In genomic region chr17:78415821-78416301, GRCh38 we compare ENCODE assay signal across 10 cellular contexts. TPM values are rescaled to one million over a fixed set of nuclear protein-coding genes. Genes with fewer than 3 reads are reported as not detected.
DNase-seq lines count a peak whose midpoint lies in the region; ATAC-seq and TF ChIP-seq lines count a peak whose summit lies in the region.
"Had no signal": no experiment of that assay in that cellular context is flagged by ENCODE, and none has a peak within 500 bp of the region (broad histone marks: within the 10 kb centered on the region; RNA-seq: fewer than 3 reads in every experiment).

No MANE protein-coding gene starts in this region.

- H3K36me3 ChIP-seq in breast epithelium = no peaks in the 10 kb centered on the region
- H3K36me3 ChIP-seq in mammary epithelial cell (ENCODE audit: insufficient read depth, low read length) = peaks cover 4% of the 10 kb centered on the region
- no peaks in the 10 kb centered on the region for H3K36me3 ChIP-seq in mucosa of stomach (ENCODE audit: control insufficient read depth, insufficient read depth, low read length)
- peaks cover 0 to 44% (median 7%) of the 10 kb centered on the region in 3 donors for H3K36me3 ChIP-seq in tibial nerve

- H3K27me3 ChIP-seq in breast epithelium = no peaks in the 10 kb centered on the region
- H3K27me3 ChIP-seq in mammary epithelial cell (ENCODE audit: insufficient read depth, low read length) = no peaks in the 10 kb centered on the region
- no peaks in the 10 kb centered on the region for H3K27me3 ChIP-seq in mucosa of stomach (ENCODE audit: control insufficient read depth, insufficient read depth, low read length)
- H3K27me3 ChIP-seq in tibial nerve = no peaks in the 10 kb centered on the region

- H3K27ac ChIP-seq in breast epithelium (peak overlapping the region; percentile 73 to 94), mammary epithelial cell (ENCODE audit: insufficient read depth, low read depth, low read length) (no peak overlapping the region), angular gyrus (ENCODE audit: low read depth, low read length) (peak overlapping the region; percentile 74), tibial nerve (peak overlapping the region in 3 of 4 donors; percentile 73 to 90 (median 82))

- H3K9ac ChIP-seq in mammary epithelial cell (ENCODE audit: insufficient read depth, low read length) (no peak overlapping the region), mucosa of stomach (ENCODE audit: low read length) (peak overlapping the region; percentile 52)

- no peak overlapping the region for H2AFZ ChIP-seq in mammary epithelial cell (ENCODE audit: low read depth, low read length)

- no peak for TF ChIP-seq POLR2A in breast epithelium (IDR thresholded peaks at IDR 0.05)
- no peak for TF ChIP-seq POLR2A in tibial nerve (IDR thresholded peaks at IDR 0.05)

- TF ChIP-seq EP300 in tibial nerve (IDR thresholded peaks at IDR 0.05) = no peak

- no peak overlapping the region for H3K4me3 ChIP-seq in breast epithelium
- H3K4me3 ChIP-seq in mammary epithelial cell (replicated peaks in 1 of 3; ENCODE audit: insufficient read depth in 1 of 3, low read depth in 2 of 3, low read length in 3 of 3) = no peak overlapping the region
- H3K4me3 ChIP-seq in mucosa of stomach (ENCODE audit: low read length) = no peak overlapping the region
- H3K4me3 ChIP-seq in tibial nerve = no peak overlapping the region

- H3K9me3 ChIP-seq in breast epithelium (no peaks in the 10 kb centered on the region), mammary epithelial cell (replicated peaks; ENCODE audit: insufficient read depth, low read length) (no peaks in the 10 kb centered on the region), mucosa of stomach (ENCODE audit: control insufficient read depth, low read length) (no peaks in the 10 kb centered on the region), tibial nerve (no peaks in the 10 kb centered on the region)

- in situ Hi-C loops in mammary epithelial cell (cut with MboI; ENCODE audit: low sequenced_read_pairs in 2 of 2) = loop anchor here in 1 of 2 donors (5.0 kb wide), 1 partner anchor 129 kb away; no protein-coding TSS in a partner anchor

- whole genome bisulfite sequencing in mammary epithelial cell (ENCODE audit: low coverage, missing lambda C conversion rate) = 91% methylated on average over 10 of the region's 10 CpGs
- 68 to 84% methylated on average over 10 of the region's 10 CpGs for WGBS in tibial nerve, 2 donors

- no peak overlapping the region for H3K4me2 ChIP-seq in mammary epithelial cell (ENCODE audit: insufficient read depth, low read depth, low read length)

- no TSS peak for BruUV-seq in mammary epithelial cell (replicated peaks; lab: Mats Ljungman, UMichigan)

- CTCF ChIA-PET in mammary epithelial cell (lab: Charles Lee; ENCODE audit: low non-redundant PET) = no interaction called here

- dilution Hi-C loops in mammary epithelial cell (cut with HindIII; ENCODE audit: low sequenced_read_pairs) = loop anchor here (5.0 kb wide), 3 partner anchors 54 to 99 kb away; partner anchors contain the start of gene SOCS3

- no peak for TF ChIP-seq CTCF in breast epithelium (IDR thresholded peaks at IDR 0.05)
- no peak for TF ChIP-seq CTCF in mammary epithelial cell (conservative IDR thresholded peaks at IDR 0.05 in 1 of 2, IDR thresholded peaks at IDR 0.05 in 1 of 2; ENCODE audit: extremely low read depth in 1 of 2, insufficient read depth in 1 of 2, low read depth in 1 of 2, low read length in 2 of 2)
- no peak for TF ChIP-seq CTCF in tibial nerve (IDR thresholded peaks at IDR 0.05)

- DNase-seq in breast epithelium (ENCODE audit: low spot score in 2 of 2) = no peak
- DNase-seq in mammary epithelial cell = no peak
- DNase-seq in tibial nerve (ENCODE audit: low spot score in 2 of 2) = no peak
- DNase-seq in RKO (ENCODE audit: low spot score) = no peak
- no peak for DNase-seq in NCI-H1092 treated with DMSO at 0.1 percent for 48 hours (lab: John Stamatoyannopoulos, UW)
- DNase-seq: activated CD4-positive, alpha-beta T cell treated with anti-CD3 and anti-CD28 coated beads for 48 hours; MM.1S had no signal

- no peaks in the 10 kb centered on the region for H3K4me1 ChIP-seq in breast epithelium
- no peaks in the 10 kb centered on the region for H3K4me1 ChIP-seq in mammary epithelial cell (ENCODE audit: insufficient read depth, low read length)
- H3K4me1 ChIP-seq in mucosa of stomach (ENCODE audit: control insufficient read depth, insufficient read depth, low read length) = peaks cover 34% of the 10 kb centered on the region
- H3K4me1 ChIP-seq in tibial nerve = peaks cover 0 to 79% (median 52%) of the 10 kb centered on the region in 4 donors

- H3K79me2 ChIP-seq in mammary epithelial cell (ENCODE audit: insufficient read depth, low read length) = peaks cover 34% of the 10 kb centered on the region

- ATAC-seq in GM19467 (IDR thresholded peaks at IDR 0.05; ENCODE audit: unreplicated experiment) = no peak

- H4K20me1 ChIP-seq in mammary epithelial cell (ENCODE audit: insufficient read depth, low read length) = no peaks in the 10 kb centered on the region

- intact Hi-C loops in breast epithelium (cut with DNase I; ENCODE audit: low total_unique reads) = no loop called here
- intact Hi-C loops in mammary epithelial cell (cut with micrococcal nuclease) = no loop called here

RNA-seq across cellular contexts. Expression of gene PGS1, which starts 37.4 kb away (rescaled TPM):
- total RNA-seq in breast epithelium = 10 to 100 TPM; 33.9 to 58.7 (median 50.2) TPM
- 10 to 100 TPM; 29.1 to 31.5 TPM for total RNA-seq in mammary epithelial cell
- 19.8 TPM for polyA plus RNA-seq in mammary epithelial cell
- 29.9 TPM for polyA minus RNA-seq in mammary epithelial cell
- total RNA-seq in tibial nerve = 100 to 1,000 TPM in 1 of 4 donors, 10 to 100 TPM in 3; 41.9 to 105 (median 53.2) TPM

RNA-seq across cellular contexts. Expression of gene SOCS3, which starts 56.0 kb away (rescaled TPM):
- total RNA-seq in breast epithelium = 100 to 1,000 TPM in 1 of 3 donors, 10 to 100 TPM in 2; 58.1 to 190 (median 76.4) TPM
- total RNA-seq in mammary epithelial cell = 10 to 100 TPM in 1 of 2 donors, 1 to 10 TPM in 1; 4.3 to 24.7 TPM
- polyA plus RNA-seq in mammary epithelial cell = 3.5 TPM
- 1.8 TPM for polyA minus RNA-seq in mammary epithelial cell
- 10 to 100 TPM; 23.7 to 76.5 (median 59.7) TPM for total RNA-seq in tibial nerve
